ENCODE assay signal across 10 cellular contexts in the genomic region with DNA sequence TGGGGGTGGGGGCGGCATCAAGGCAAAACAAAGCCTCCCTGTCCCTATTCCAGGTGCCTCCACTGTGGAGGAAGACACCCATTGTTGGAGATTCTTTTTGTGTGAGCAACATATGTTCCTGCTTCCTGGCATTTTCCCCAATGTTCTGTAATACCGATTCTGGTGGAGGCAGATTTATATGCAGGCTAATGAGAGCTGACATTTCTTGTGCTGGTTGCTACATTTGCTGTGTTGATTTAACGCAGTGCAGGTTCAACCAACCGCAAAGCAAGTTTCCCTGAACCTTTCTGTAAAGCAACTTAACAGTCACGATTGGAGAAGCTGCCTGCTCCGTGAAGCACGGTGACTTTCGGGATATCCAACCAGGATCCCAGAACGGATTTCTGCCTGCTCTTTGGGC.
A peak's percentile ranks its signal among the peaks of the same experiment; 100 is the strongest.
DNase-seq lines count a peak whose midpoint lies in the region; ATAC-seq and TF ChIP-seq lines count a peak whose summit lies in the region.
"Had no signal": no experiment of that assay in that cellular context is flagged by ENCODE, and none has a peak within 500 bp of the region (broad histone marks: within the 10 kb centered on the region; RNA-seq: fewer than 3 reads in every experiment).

No MANE protein-coding gene starts in this region.

- no peak for ATAC-seq in HG03457 (IDR thresholded peaks at IDR 0.05; ENCODE audit: unreplicated experiment)
- no peak for ATAC-seq in HG03095 (IDR thresholded peaks at IDR 0.05; ENCODE audit: unreplicated experiment)

- no peaks in the 10 kb centered on the region for H3K9me3 Mint-ChIP-seq in neural progenitor cell

- no peak overlapping the region for H3K4me3 Mint-ChIP-seq in neural progenitor cell

- H3K27ac ChIP-seq in HUES64 (ENCODE audit: low read depth, low read length) = no peak overlapping the region
- no peak overlapping the region for H3K27ac ChIP-seq in coronary artery
- H3K27ac ChIP-seq in neural progenitor cell = no peak overlapping the region

- peak overlapping the region; percentile 39 for H3K4me2 ChIP-seq in neural progenitor cell

- no peaks in the 10 kb centered on the region for H3K27me3 ChIP-seq in HUES64 (ENCODE audit: insufficient read depth, low read length)
- H3K27me3 ChIP-seq in neural progenitor cell = no peaks in the 10 kb centered on the region

- 51% methylated on average over 9 of the region's 9 CpGs for WGBS in HUES64

- no peaks in the 10 kb centered on the region for H3K79me2 ChIP-seq in neural progenitor cell (ENCODE audit: low read depth)

- peak; percentile 83 for DNase-seq in EH (ENCODE audit: low read depth)
- peak; percentile 28 for DNase-seq in coronary artery (ENCODE audit: low spot score)
- peak; percentile 25 for DNase-seq in neural progenitor cell (ENCODE audit: low spot score)
- DNase-seq in NCI-H345 treated with DMSO at 0.1 percent for 48 hours (lab: John Stamatoyannopoulos, UW; ENCODE audit: unreplicated experiment) = no peak
- no peak for DNase-seq in ureter (ENCODE audit: low spot score)
- DNase-seq: DMS153, Karpas-422 had no signal

- no peaks in the 10 kb centered on the region for H3F3A ChIP-seq in neural progenitor cell (ENCODE audit: low read depth)

- peak overlapping the region; percentile 26 for H2AFZ ChIP-seq in neural progenitor cell (replicated peaks)

- H3K4me1 ChIP-seq in HUES64 (ENCODE audit: insufficient read depth, low read length) = peaks cover 41% of the 10 kb centered on the region
- peaks cover 29% of the 10 kb centered on the region for H3K4me1 ChIP-seq in neural progenitor cell

- no peak for TF ChIP-seq CTCF in coronary artery (IDR thresholded peaks at IDR 0.05)
- TF ChIP-seq CTCF in neural progenitor cell (IDR thresholded peaks at IDR 0.05) = no peak

- peaks cover 23% of the 10 kb centered on the region for H3K27me3 Mint-ChIP-seq in neural progenitor cell (ENCODE audit: insufficient read depth, low read depth)

- H4K20me1 ChIP-seq in neural progenitor cell (ENCODE audit: low read depth) = no peaks in the 10 kb centered on the region

- H3K9ac ChIP-seq in HUES64 (ENCODE audit: low read depth, low read length) (0 out of 2 replicates have a peak overlapping the region, but pooled peaks have one; percentile 2), neural progenitor cell (no peak overlapping the region)

- H3K27ac Mint-ChIP-seq in neural progenitor cell = no peak overlapping the region

- H3K4me1 Mint-ChIP-seq in neural progenitor cell = peaks cover 65% of the 10 kb centered on the region

- H3K9me3 ChIP-seq in HUES64 (ENCODE audit: insufficient read depth, low read depth, low read length) = no peaks in the 10 kb centered on the region
- no peaks in the 10 kb centered on the region for H3K9me3 ChIP-seq in neural progenitor cell (ENCODE audit: low read depth)

- no peak overlapping the region for H3K4me3 ChIP-seq in HUES64 (ENCODE audit: low read length)
- H3K4me3 ChIP-seq in coronary artery = no peak overlapping the region
- H3K4me3 ChIP-seq in neural progenitor cell = no peak overlapping the region

- H3K36me3 Mint-ChIP-seq in neural progenitor cell = no peaks in the 10 kb centered on the region

- no peaks in the 10 kb centered on the region for H3K36me3 ChIP-seq in HUES64 (ENCODE audit: insufficient read depth, low read length)
- no peaks in the 10 kb centered on the region for H3K36me3 ChIP-seq in neural progenitor cell

Comparison
In these comparisons a context has a peak if more than half of its experiments do, and no peak if none do; other contexts are left out.
1. DNase-seq: peak in EH (single experiment), coronary artery (single experiment) and neural progenitor cell (single experiment); none in NCI-H345 treated with DMSO at 0.1 percent for 48 hours (single experiment) and ureter (single experiment).